Comparison of ENCODE assay signal across 9 cellular contexts in the genomic region with DNA sequence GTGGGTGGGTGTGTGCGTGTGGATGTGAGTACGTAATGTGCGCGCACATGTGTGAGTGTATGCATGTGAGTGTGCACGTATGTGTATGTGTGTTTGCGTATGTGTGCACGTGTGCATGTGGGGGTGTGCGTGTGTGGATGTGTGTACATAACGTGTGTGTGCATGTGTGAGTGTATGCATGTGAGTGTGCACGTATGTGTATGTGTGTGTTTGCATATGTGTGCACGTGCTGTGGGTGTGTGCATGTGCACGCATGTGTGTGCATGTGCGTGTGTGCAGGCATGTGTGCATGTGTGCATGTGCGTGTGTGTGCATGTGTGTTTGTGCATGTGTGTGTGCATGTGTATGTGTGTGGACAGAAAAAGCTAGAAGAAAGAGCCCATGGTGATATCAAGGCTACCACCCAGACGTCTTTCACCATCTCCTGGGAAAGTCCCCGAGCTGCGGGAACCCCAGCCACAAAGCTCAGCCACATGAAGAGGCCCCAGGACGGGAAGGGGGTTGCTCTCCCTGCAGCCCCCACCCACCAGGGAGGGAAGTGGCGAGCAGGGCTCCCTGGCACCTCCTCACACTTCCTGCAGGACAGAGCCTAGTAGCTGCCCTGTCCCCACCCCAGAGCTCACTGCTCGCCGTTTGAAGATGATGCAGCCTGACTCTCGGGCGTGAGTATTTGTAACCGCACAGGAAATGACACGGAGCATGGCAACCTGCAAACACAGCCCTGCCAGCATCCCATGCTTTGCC.
A peak's percentile ranks its signal among the peaks of the same experiment; 100 is the strongest.
DNase-seq lines count a peak whose midpoint lies in the region; ATAC-seq and TF ChIP-seq lines count a peak whose summit lies in the region.
"Had no signal": no experiment of that assay in that cellular context is flagged by ENCODE, and none has a peak within 500 bp of the region (broad histone marks: within the 10 kb centered on the region; RNA-seq: fewer than 3 reads in every experiment).

No MANE protein-coding gene starts in this region.

- in situ Hi-C loops in KBM-7 (cut with MboI; ENCODE audit: low pct_unique_long_range_greater_than_20kb, low sequenced_read_pairs): no loop called here

- peaks cover 7% of the 10 kb centered on the region for H3K4me1 Mint-ChIP-seq in activated T-cell treated with anti-CD3 and anti-CD28 coated beads, Interleukin-2, amount 50 U/mL, for 24 hours (ENCODE audit: low read depth)

- ATAC-seq in GM21717 (IDR thresholded peaks at IDR 0.05; ENCODE audit: unreplicated experiment) (peak; percentile 95), left lobe of liver (no peak)

- no peak overlapping the region for H3K27ac Mint-ChIP-seq in activated T-cell treated with anti-CD3 and anti-CD28 coated beads, Interleukin-2, amount 50 U/mL, for 24 hours

- peaks cover 12% of the 10 kb centered on the region for H3K27me3 Mint-ChIP-seq in activated T-cell treated with anti-CD3 and anti-CD28 coated beads, Interleukin-2, amount 50 U/mL, for 24 hours

- H3K9me3 Mint-ChIP-seq in activated T-cell treated with anti-CD3 and anti-CD28 coated beads, Interleukin-2, amount 50 U/mL, for 24 hours: peaks cover 7% of the 10 kb centered on the region

- TF ChIP-seq CTCF in GM10248 (IDR thresholded peaks at IDR 0.05; ENCODE audit: control extremely low read depth, extremely low read depth, low read depth, missing control alignments): no peak

- peak overlapping the region; percentile 18 for H3K4me3 Mint-ChIP-seq in activated T-cell treated with anti-CD3 and anti-CD28 coated beads, Interleukin-2, amount 50 U/mL, for 24 hours

- DNase-seq in GM10248 (ENCODE audit: extremely low spot score) (peak; percentile 62), KBM-7 (peak; percentile 90), AG08396 (ENCODE audit: low spot score) (no peak), epidermal melanocyte (ENCODE audit: insufficient read length, low spot score) (no peak), left lobe of liver (ENCODE audit: low spot score) (no peak)
- DNase-seq in activated T-cell treated with anti-CD3 and anti-CD28 coated beads, Interleukin-2, amount 50 U/mL, for 24 hours: peak; percentile 66
- DNase-seq in stimulated activated CD4-positive, alpha-beta T cell treated with anti-CD3 and anti-CD28 coated beads, Interleukin-4, amount 100 ng/mL, for 24 hours: peak; percentile 51
- DNase-seq: upper lobe of left lung had no signal

- POLR2A ChIA-PET in GM10248 (lab: Yijun Ruan, JAX): no interaction called here

- CTCF ChIA-PET in GM10248 (lab: Yijun Ruan, JAX): interaction anchor here (1.1 to 1.2 kb wide), 2 partner anchors 116 to 454 kb away, joined by 3 to 4 read pairs; no protein-coding TSS in a partner anchor

- H3K36me3 Mint-ChIP-seq in activated T-cell treated with anti-CD3 and anti-CD28 coated beads, Interleukin-2, amount 50 U/mL, for 24 hours (ENCODE audit: low read depth): no peaks in the 10 kb centered on the region

Comparison
In these comparisons a context has a peak if more than half of its experiments do, and no peak if none do; other contexts are left out.
1. DNase-seq: peak in GM10248 (single experiment), KBM-7 (single experiment), activated T-cell treated with anti-CD3 and anti-CD28 coated beads, Interleukin-2, amount 50 U/mL, for 24 hours (single experiment) and stimulated activated CD4-positive, alpha-beta T cell treated with anti-CD3 and anti-CD28 coated beads, Interleukin-4, amount 100 ng/mL, for 24 hours (single experiment); none in AG08396 (single experiment), epidermal melanocyte (single experiment) and left lobe of liver (single experiment).